19 cellular contexts compared by ENCODE assay signal in the genomic region with DNA sequence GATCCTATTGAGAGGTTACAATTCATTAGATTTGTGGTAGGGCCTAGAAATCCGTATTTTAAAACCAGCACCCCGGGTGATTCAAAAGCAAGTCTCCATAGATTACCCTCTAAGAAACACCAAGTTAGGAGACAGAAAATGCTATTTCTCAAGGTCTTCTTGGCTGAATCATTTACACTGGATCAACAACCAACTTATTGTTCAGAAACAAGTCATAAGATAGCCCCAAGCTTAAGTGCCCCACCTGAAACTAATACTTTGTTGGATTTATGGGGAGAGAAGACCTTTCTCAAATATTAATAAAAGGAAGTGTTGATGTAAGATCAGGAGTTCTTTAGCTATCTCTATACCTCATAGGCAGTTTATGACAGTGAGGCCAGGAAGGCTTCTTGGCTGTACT.
"Had no signal": no experiment of that assay in that cellular context is flagged by ENCODE, and none has a peak within 500 bp of the region (broad histone marks: within the 10 kb centered on the region; RNA-seq: fewer than 3 reads in every experiment).

No MANE protein-coding gene starts in this region.

- FAIRE-seq: endometrium, keratinocyte, urothelium cell line had no signal

- H3K4me3 ChIP-seq: coronary artery, gastrocnemius medialis, lung had no signal

- H3K36me3 ChIP-seq: gastrocnemius medialis had no signal

- H3K9me3 ChIP-seq: gastrocnemius medialis had no signal

- H3K27me3 ChIP-seq: gastrocnemius medialis had no signal

- H3K27ac Mint-ChIP-seq: immature natural killer cell, nephron progenitor cell had no signal

- H3K4me2 ChIP-seq: smooth muscle cell had no signal

- DNase-seq: effector CD8-positive, alpha-beta T cell; gastrocnemius medialis; immature natural killer cell; left colon; left ventricle myocardium superior; mesenchymal stem cell; midbrain; nephron progenitor cell; posterior cingulate gyrus; right cardiac atrium; stimulated activated CD4-positive, alpha-beta T cell treated with anti-CD3 and anti-CD28 coated beads, Interleukin-2, amount 100 ng/mL, for 48 hours; stimulated activated naive CD4-positive, alpha-beta T cell treated with Interleukin-2 at 50 U/mL for 16 hours; trophoblast cell had no signal

- H3K4me3 Mint-ChIP-seq: immature natural killer cell, nephron progenitor cell had no signal

- H3K9me3 Mint-ChIP-seq: nephron progenitor cell had no signal

- H3K27ac ChIP-seq: coronary artery, gastrocnemius medialis had no signal

- H3K36me3 Mint-ChIP-seq: immature natural killer cell had no signal
